28 cellular contexts compared by ENCODE assay signal in the genomic region with DNA sequence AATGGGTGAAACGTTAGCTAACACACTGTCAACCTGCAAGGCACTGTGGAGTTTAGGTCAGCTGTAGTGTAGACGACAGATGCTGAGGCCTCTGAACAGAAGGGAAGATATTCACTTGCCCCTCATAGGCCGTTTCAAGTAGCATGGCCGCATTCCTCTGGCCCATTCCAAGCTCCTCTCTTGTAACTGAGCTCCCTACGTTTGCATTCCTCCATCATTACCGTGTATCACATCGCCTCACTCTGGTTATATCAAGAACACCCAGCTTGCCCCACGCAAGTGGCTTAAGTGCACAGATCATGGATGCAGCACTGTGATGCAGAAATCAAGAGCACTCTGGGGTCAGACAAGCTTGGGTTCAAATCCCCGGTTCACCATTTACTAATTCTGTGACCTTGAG.
"Had no signal": no experiment of that assay in that cellular context is flagged by ENCODE, and none has a peak within 500 bp of the region (broad histone marks: within the 10 kb centered on the region; RNA-seq: fewer than 3 reads in every experiment).

No MANE protein-coding gene starts in this region.

- H3K27me3 Mint-ChIP-seq: activated CD8-positive, alpha-beta memory T cell treated with anti-CD3 and anti-CD28 coated beads, Interleukin-2, amount 10 ng/mL, durations not matched to agents 7 days and 5 days; naive B cell had no signal

- H3K4me3 ChIP-seq: body of pancreas, cardiac muscle cell, colonic mucosa, gastrocnemius medialis, right atrium auricular region, spleen, transverse colon had no signal

- H3K27ac ChIP-seq: body of pancreas, cardiac muscle cell, colonic mucosa, gastrocnemius medialis, parathyroid adenoma, right atrium auricular region, spleen, transverse colon had no signal

- DNase-seq: activated CD4-positive, alpha-beta T cell treated with anti-CD3 and anti-CD28 coated beads for 1 hour; activated CD8-positive, alpha-beta memory T cell treated with anti-CD3 and anti-CD28 coated beads, Interleukin-2, amount 10 ng/mL, durations not matched to agents 7 days and 5 days; activated CD8-positive, alpha-beta T cell treated with anti-CD3 and anti-CD28 coated beads, Interleukin-2, amount 10 ng/mL, durations not matched to agents 7 days and 5 days; activated T-cell treated with anti-CD3 and anti-CD28 coated beads, Interleukin-2, amount 50 U/mL, for 48 hours; anterior cingulate cortex; body of pancreas; cerebellar nuclear complex; colonic mucosa; effector CD8-positive, alpha-beta T cell; gastrocnemius medialis; glutamatergic neuron; immature natural killer cell; kidney; left colon; mammary epithelial cell; naive B cell; nephron progenitor cell; spleen; stimulated activated CD4-positive, alpha-beta T cell treated with anti-CD3 and anti-CD28 coated beads, Interleukin-2, amount 100 ng/mL, for 48 hours; stimulated activated naive CD4-positive, alpha-beta T cell treated with Interleukin-2 at 50 U/mL for 16 hours; T-helper 2 cell; transverse colon had no signal

- H3K27me3 ChIP-seq: body of pancreas, cardiac muscle cell, colonic mucosa, gastrocnemius medialis, right atrium auricular region, spleen, transverse colon had no signal

- H3K9me3 ChIP-seq: body of pancreas, colonic mucosa, gastrocnemius medialis, right atrium auricular region, spleen, transverse colon had no signal

- H3K36me3 ChIP-seq: colonic mucosa, gastrocnemius medialis had no signal

- H3K4me1 Mint-ChIP-seq: activated CD8-positive, alpha-beta memory T cell treated with anti-CD3 and anti-CD28 coated beads, Interleukin-2, amount 10 ng/mL, durations not matched to agents 7 days and 5 days; immature natural killer cell; mesothelial cell of epicardium; naive B cell; nephron progenitor cell had no signal

- ATAC-seq: activated CD8-positive, alpha-beta memory T cell treated with anti-CD3 and anti-CD28 coated beads, Interleukin-2, amount 10 ng/mL, durations not matched to agents 7 days and 5 days; activated CD8-positive, alpha-beta T cell treated with anti-CD3 and anti-CD28 coated beads, Interleukin-2, amount 10 ng/mL, durations not matched to agents 7 days and 5 days; activated naive CD4-positive, alpha-beta T cell treated with anti-CD3 and anti-CD28 coated beads, Interleukin-2, amount 50 U/mL, for 72 hours; body of pancreas; gastrocnemius medialis; left colon had no signal

- H3K4me1 ChIP-seq: body of pancreas, colonic mucosa, gastrocnemius medialis, spleen, transverse colon had no signal

- H3K79me2 ChIP-seq: parathyroid adenoma had no signal

- H3K4me3 Mint-ChIP-seq: activated CD8-positive, alpha-beta memory T cell treated with anti-CD3 and anti-CD28 coated beads, Interleukin-2, amount 10 ng/mL, durations not matched to agents 7 days and 5 days; activated CD8-positive, alpha-beta T cell treated with anti-CD3 and anti-CD28 coated beads, Interleukin-2, amount 10 ng/mL, durations not matched to agents 7 days and 5 days; immature natural killer cell; mesothelial cell of epicardium; naive B cell; nephron progenitor cell had no signal

- H2AFZ ChIP-seq: parathyroid adenoma had no signal

- H3K27ac Mint-ChIP-seq: activated CD8-positive, alpha-beta memory T cell treated with anti-CD3 and anti-CD28 coated beads, Interleukin-2, amount 10 ng/mL, durations not matched to agents 7 days and 5 days; activated CD8-positive, alpha-beta T cell treated with anti-CD3 and anti-CD28 coated beads, Interleukin-2, amount 10 ng/mL, durations not matched to agents 7 days and 5 days; activated naive CD4-positive, alpha-beta T cell treated with anti-CD3 and anti-CD28 coated beads, Interleukin-2, amount 50 U/mL, for 72 hours; activated T-helper 2 cell treated with anti-CD3 and anti-CD28 coated beads, Interferon-gamma antibody, Interleukin-2, Interleukin-4, amounts not matched to agents 10 μg/mL and 5 μg/mL and 100 μg/mL, durations not matched to agents 14 hours and 24 hours and 36 hours; immature natural killer cell; mesothelial cell of epicardium; naive B cell; nephron progenitor cell had no signal

- H3K9me3 Mint-ChIP-seq: activated naive CD4-positive, alpha-beta T cell treated with anti-CD3 and anti-CD28 coated beads, Interleukin-2, amount 50 U/mL, for 72 hours; activated T-helper 2 cell treated with anti-CD3 and anti-CD28 coated beads, Interferon-gamma antibody, Interleukin-2, Interleukin-4, amounts not matched to agents 10 μg/mL and 5 μg/mL and 100 μg/mL, durations not matched to agents 14 hours and 24 hours and 36 hours; naive B cell; nephron progenitor cell had no signal

- H3K36me3 Mint-ChIP-seq: activated CD8-positive, alpha-beta memory T cell treated with anti-CD3 and anti-CD28 coated beads, Interleukin-2, amount 10 ng/mL, durations not matched to agents 7 days and 5 days; activated naive CD4-positive, alpha-beta T cell treated with anti-CD3 and anti-CD28 coated beads, Interleukin-2, amount 50 U/mL, for 72 hours had no signal

- H3K9ac ChIP-seq: parathyroid adenoma had no signal
